ENCODE assay signal across 8 cellular contexts in the genomic region with DNA sequence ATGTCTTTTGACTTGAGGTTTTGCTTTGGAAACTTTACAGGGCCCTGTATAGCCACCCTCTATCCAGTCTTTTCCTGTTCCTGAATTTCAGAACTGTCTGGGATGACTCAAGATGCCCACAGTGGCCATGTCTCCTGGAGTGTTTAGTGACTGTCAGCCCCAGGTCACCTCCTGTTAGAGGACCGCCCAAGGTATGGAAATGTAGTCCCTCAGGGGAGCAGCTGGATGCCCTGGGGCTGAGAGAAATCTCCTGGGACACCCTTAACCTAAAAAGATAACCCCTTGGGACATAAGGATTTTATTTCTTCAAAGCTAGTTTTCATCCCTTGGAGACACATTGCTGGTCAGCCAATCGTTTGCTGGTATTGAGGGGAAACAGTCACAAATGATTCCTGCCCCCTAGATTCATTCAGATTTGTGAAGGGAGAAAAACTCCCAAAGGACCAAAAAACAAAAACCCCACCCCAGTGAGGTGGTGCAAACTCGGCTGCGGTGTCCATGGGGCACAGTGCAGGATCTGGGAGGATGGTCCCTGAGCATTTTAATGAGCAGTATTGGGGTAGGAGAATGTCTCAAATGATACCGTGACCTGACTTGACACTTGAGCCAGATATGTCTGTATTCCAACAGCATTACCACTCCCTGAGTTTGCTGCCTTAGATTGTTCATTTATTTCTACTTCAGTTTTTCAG. TPM values are rescaled to one million over a fixed set of nuclear protein-coding genes. Genes with fewer than 3 reads are reported as not detected.
DNase-seq lines count a peak whose midpoint lies in the region; ATAC-seq and TF ChIP-seq lines count a peak whose summit lies in the region.

No MANE protein-coding gene starts in this region.

- peaks cover 16 to 26% of the 10 kb centered on the region in 2 experiments; a peak in 3 of 4 replicates for H3K4me1 ChIP-seq in SK-N-SH (ENCODE audit: control insufficient read depth in 1 of 2, insufficient read depth in 2 of 2, low read depth in 1 of 2, low read length in 1 of 2)
- peaks cover 33% of the 10 kb centered on the region for H3K4me1 ChIP-seq in foreskin keratinocyte
- H3K4me1 ChIP-seq in stomach, result peaks cover 42 to 65% (median 61%) of the 10 kb centered on the region in 4 donors
- peaks cover 13% of the 10 kb centered on the region for H3K4me1 ChIP-seq in testis

- peak overlapping the region; percentile 92 to 96; a peak in 3 of 4 replicates for H3K4me3 ChIP-seq in SK-N-SH (ENCODE audit: low read depth in 2 of 2, low read length in 1 of 2)
- H3K4me3 ChIP-seq in WI38 (ENCODE audit: low read depth, low read length), result peak overlapping the region; percentile 99
- H3K4me3 ChIP-seq in stomach, result peak overlapping the region in 3 of 4 donors; percentile 64 to 99 (median 85)
- H3K4me3 ChIP-seq in testis, result peak overlapping the region in 1 of 2 donors; percentile 82

- TF ChIP-seq CTCF in SK-N-SH (IDR thresholded peaks at IDR 0.05) (no peak), WI38 (IDR thresholded peaks at IDR 0.05; ENCODE audit: low read depth, low read length) (no peak), foreskin keratinocyte (conservative IDR thresholded peaks at IDR 0.05) (no peak), stomach (IDR thresholded peaks at IDR 0.05) (no peak), testis (IDR thresholded peaks at IDR 0.05) (no peak)

- H3K4me2 ChIP-seq in SK-N-SH, result peak overlapping the region; percentile 65

- POLR2A ChIA-PET in SK-N-SH (lab: Yijun Ruan, JAX), result no interaction called here

- no peaks in the 10 kb centered on the region for H3K9me2 ChIP-seq in SK-N-SH

- peak overlapping the region; percentile 94; the same call in 1 of the 2 replicates for H3K9ac ChIP-seq in SK-N-SH

- TF ChIP-seq EP300 in SK-N-SH (IDR thresholded peaks at IDR 0.05; ENCODE audit: borderline replicate concordance in 1 of 2, low read depth in 1 of 2, low read length in 1 of 2) (no peak), stomach (IDR thresholded peaks at IDR 0.05) (no peak)

- peaks cover 9% of the 10 kb centered on the region; the same call in 1 of the 2 replicates for H4K20me1 ChIP-seq in SK-N-SH (ENCODE audit: insufficient read depth)

- DNase-seq in SK-N-SH (no peak), foreskin keratinocyte (peak in 1 of 2 donors; percentile 39), stomach (no peak), testis (no peak)

- H3K79me2 ChIP-seq in SK-N-SH (ENCODE audit: insufficient read depth), result peaks cover 62% of the 10 kb centered on the region

- H2AFZ ChIP-seq in SK-N-SH (ENCODE audit: low read depth), result no peak overlapping the region

- intact Hi-C loops in stomach (cut with DNase I; ENCODE audit: low total_unique reads), result no loop called here
- intact Hi-C loops in testis (cut with DNase I; ENCODE audit: low total_unique reads), result loop anchor here (10.0 kb wide), 1 partner anchor 690 kb away; a partner anchor contains a TSS

- CTCF ChIA-PET in SK-N-SH (lab: Yijun Ruan, JAX), result interaction anchor here (13.6 kb wide), 1 partner anchor 19 kb away, joined by 144 read pairs; no protein-coding TSS in a partner anchor

- H3K27ac ChIP-seq in SK-N-SH (ENCODE audit: low read depth in 2 of 2, low read length in 1 of 2) (peak overlapping the region in 1 of 2 experiments; percentile 82; a peak in 2 of 4 replicates), foreskin keratinocyte (peak overlapping the region; percentile 96), stomach (peak overlapping the region in 4 of 5 donors; percentile 91 to 94 (median 94)), testis (peak overlapping the region in 1 of 2 donors; percentile 86)

- H3K9me3 ChIP-seq in SK-N-SH (no peaks in the 10 kb centered on the region), stomach (no peaks in the 10 kb centered on the region), testis (no peaks in the 10 kb centered on the region)

- H3K36me3 ChIP-seq in SK-N-SH (replicated peaks in 1 of 2; ENCODE audit: control insufficient read depth in 1 of 2, insufficient read depth in 2 of 2, low read length in 1 of 2) (peaks cover 6 to 9% of the 10 kb centered on the region in 2 experiments), stomach (peaks cover 0 to 5% (median 2%) of the 10 kb centered on the region in 4 donors), testis (ENCODE audit: low read depth, missing control alignments) (no peaks in the 10 kb centered on the region)

- TF ChIP-seq POLR2A in stomach (IDR thresholded peaks at IDR 0.05) (no peak), testis (IDR thresholded peaks at IDR 0.05) (no peak)

- no peak for ATAC-seq in SK-N-SH treated with all-trans-retinoic acid at 6 μM for 48 hours
- peak; percentile 29 for ATAC-seq in foreskin keratinocyte
- ATAC-seq in HG03469 (IDR thresholded peaks at IDR 0.05; ENCODE audit: unreplicated experiment), result no peak
- ATAC-seq in GM18502 (IDR thresholded peaks at IDR 0.05; ENCODE audit: poor library complexity, unreplicated experiment), result no peak

- WGBS in SK-N-SH (ENCODE audit: low lambda C conversion rate), result 80% methylated on average over 5 of the region's 5 CpGs
- WGBS in stomach, 5 donors, result 58 to 70% (median 66%) methylated on average over 5 of the region's 5 CpGs
- WGBS in testis, 2 donors, result 49 to 55% methylated on average over 4 to 5 of the region's 5 CpGs

- TF ChIP-seq RAD21 in SK-N-SH (IDR thresholded peaks at IDR 0.05; ENCODE audit: low read length), result no peak

- H3K27me3 ChIP-seq in SK-N-SH (ENCODE audit: insufficient read depth), result no peaks in the 10 kb centered on the region
- H3K27me3 ChIP-seq in foreskin keratinocyte, result no peaks in the 10 kb centered on the region
- H3K27me3 ChIP-seq in stomach, result no peaks in the 10 kb centered on the region
- H3K27me3 ChIP-seq in testis, result no peaks in the 10 kb centered on the region

- H3F3A ChIP-seq in SK-N-SH (replicated peaks; ENCODE audit: insufficient read depth), result peaks cover 14% of the 10 kb centered on the region

TF ChIP-seq in SK-N-SH, 30 proteins besides CTCF, POLR2A, EP300 and RAD21 (continues in another document):
- TF ChIP-seq TEAD4 (IDR thresholded peaks at IDR 0.05; ENCODE audit: borderline replicate concordance, insufficient read depth) (no peak), EZH2phosphoT487 (IDR thresholded peaks at IDR 0.05; ENCODE audit: borderline replicate concordance, low read depth) (no peak), NRF1 (IDR thresholded peaks at IDR 0.05; ENCODE audit: low read depth, low read length) (no peak)

TF ChIP-seq in SK-N-SH treated with all-trans-retinoic acid at 6 μM for 48 hours, 23 proteins besides CTCF, POLR2A, EP300 and RAD21:
- TF ChIP-seq OSR1 (CRISPR knock-in tag; IDR thresholded peaks at IDR 0.05), result no peak
- no peak for TF ChIP-seq ARNTL (CRISPR knock-in tag; IDR thresholded peaks at IDR 0.05; ENCODE audit: borderline replicate concordance, low read depth)
- TF ChIP-seq ZC3H10 (CRISPR knock-in tag; IDR thresholded peaks at IDR 0.05), result no peak
- TF ChIP-seq, protein P1, sequence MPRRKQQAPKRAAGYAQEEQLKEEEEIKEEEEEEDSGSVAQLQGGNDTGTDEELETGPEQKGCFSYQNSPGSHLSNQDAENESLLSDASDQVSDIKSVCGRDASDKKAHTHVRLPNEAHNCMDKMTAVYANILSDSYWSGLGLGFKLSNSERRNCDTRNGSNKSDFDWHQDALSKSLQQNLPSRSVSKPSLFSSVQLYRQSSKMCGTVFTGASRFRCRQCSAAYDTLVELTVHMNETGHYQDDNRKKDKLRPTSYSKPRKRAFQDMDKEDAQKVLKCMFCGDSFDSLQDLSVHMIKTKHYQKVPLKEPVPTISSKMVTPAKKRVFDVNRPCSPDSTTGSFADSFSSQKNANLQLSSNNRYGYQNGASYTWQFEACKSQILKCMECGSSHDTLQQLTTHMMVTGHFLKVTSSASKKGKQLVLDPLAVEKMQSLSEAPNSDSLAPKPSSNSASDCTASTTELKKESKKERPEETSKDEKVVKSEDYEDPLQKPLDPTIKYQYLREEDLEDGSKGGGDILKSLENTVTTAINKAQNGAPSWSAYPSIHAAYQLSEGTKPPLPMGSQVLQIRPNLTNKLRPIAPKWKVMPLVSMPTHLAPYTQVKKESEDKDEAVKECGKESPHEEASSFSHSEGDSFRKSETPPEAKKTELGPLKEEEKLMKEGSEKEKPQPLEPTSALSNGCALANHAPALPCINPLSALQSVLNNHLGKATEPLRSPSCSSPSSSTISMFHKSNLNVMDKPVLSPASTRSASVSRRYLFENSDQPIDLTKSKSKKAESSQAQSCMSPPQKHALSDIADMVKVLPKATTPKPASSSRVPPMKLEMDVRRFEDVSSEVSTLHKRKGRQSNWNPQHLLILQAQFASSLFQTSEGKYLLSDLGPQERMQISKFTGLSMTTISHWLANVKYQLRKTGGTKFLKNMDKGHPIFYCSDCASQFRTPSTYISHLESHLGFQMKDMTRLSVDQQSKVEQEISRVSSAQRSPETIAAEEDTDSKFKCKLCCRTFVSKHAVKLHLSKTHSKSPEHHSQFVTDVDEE (CRISPR knock-in tag; IDR thresholded peaks at IDR 0.05), result no peak
- no peak for TF ChIP-seq TOX (CRISPR knock-in tag; IDR thresholded peaks at IDR 0.05; ENCODE audit: borderline replicate concordance)
- no peak for TF ChIP-seq ZNF70 (CRISPR knock-in tag; IDR thresholded peaks at IDR 0.05)
- TF ChIP-seq, protein P2, sequence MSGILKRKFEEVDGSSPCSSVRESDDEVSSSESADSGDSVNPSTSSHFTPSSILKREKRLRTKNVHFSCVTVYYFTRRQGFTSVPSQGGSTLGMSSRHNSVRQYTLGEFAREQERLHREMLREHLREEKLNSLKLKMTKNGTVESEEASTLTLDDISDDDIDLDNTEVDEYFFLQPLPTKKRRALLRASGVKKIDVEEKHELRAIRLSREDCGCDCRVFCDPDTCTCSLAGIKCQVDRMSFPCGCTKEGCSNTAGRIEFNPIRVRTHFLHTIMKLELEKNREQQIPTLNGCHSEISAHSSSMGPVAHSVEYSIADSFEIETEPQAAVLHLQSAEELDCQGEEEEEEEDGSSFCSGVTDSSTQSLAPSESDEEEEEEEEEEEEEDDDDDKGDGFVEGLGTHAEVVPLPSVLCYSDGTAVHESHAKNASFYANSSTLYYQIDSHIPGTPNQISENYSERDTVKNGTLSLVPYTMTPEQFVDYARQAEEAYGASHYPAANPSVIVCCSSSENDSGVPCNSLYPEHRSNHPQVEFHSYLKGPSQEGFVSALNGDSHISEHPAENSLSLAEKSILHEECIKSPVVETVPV (CRISPR knock-in tag; IDR thresholded peaks at IDR 0.05), result no peak
- TF ChIP-seq ZNF8 (CRISPR knock-in tag; IDR thresholded peaks at IDR 0.05), result no peak
- no peak for TF ChIP-seq ZFP3 (CRISPR knock-in tag; IDR thresholded peaks at IDR 0.05)

RNA-seq across cellular contexts. Expression of a gene that starts 1.7 kb away (rescaled TPM):
- polyA plus RNA-seq in SK-N-SH (2012; rRNA removed), result 1.7 and 1.9 TPM in 2 replicates
- polyA plus RNA-seq in SK-N-SH (2012; cell fraction: cytosol; rRNA removed), result 1.9 and 2.4 TPM in 2 replicates
- polyA plus RNA-seq in SK-N-SH (2012; cell fraction: nucleus; rRNA removed), result 1.8 and 2.6 TPM in 2 replicates
- total RNA-seq in foreskin keratinocyte, result 14.6 and 16.5 TPM in 2 replicates
- 3.1 and 4.1 TPM in 2 replicates for polyA plus RNA-seq in foreskin keratinocyte
- 10 to 100 TPM; 11.1 to 30.3 (median 24.9) TPM for total RNA-seq in stomach
- polyA plus RNA-seq in stomach, result 1 to 10 TPM; 3.5 to 8.6 (median 3.7) TPM
- total RNA-seq in testis, result 10 to 100 TPM; 17.8 to 18.7 TPM
- polyA plus RNA-seq in testis (ENCODE audit: insufficient read depth, low read depth, low replicate concordance), result 4.6 TPM
